Comparison of ENCODE assay signal across 5 cellular contexts in genomic region chr19:30608471-30608870, GRCh38.
"Had no signal": no experiment of that assay in that cellular context is flagged by ENCODE, and none has a peak within 500 bp of the region (broad histone marks: within the 10 kb centered on the region; RNA-seq: fewer than 3 reads in every experiment).

No MANE protein-coding gene starts in this region.

- H3K4me3 Mint-ChIP-seq: IgD-negative memory B cell had no signal

- ATAC-seq: HepG2, K562 had no signal

- H3K4me1 Mint-ChIP-seq: IgD-negative memory B cell had no signal

- H3K27me3 Mint-ChIP-seq: IgD-negative memory B cell had no signal

- H3K27ac ChIP-seq: HL-60 had no signal

- DNase-seq: IMR-90 had no signal

- H3K36me3 Mint-ChIP-seq: IgD-negative memory B cell had no signal

- H3K4me3 ChIP-seq: K562 had no signal

- H3K27ac Mint-ChIP-seq: IgD-negative memory B cell had no signal
